In the genomic region with DNA sequence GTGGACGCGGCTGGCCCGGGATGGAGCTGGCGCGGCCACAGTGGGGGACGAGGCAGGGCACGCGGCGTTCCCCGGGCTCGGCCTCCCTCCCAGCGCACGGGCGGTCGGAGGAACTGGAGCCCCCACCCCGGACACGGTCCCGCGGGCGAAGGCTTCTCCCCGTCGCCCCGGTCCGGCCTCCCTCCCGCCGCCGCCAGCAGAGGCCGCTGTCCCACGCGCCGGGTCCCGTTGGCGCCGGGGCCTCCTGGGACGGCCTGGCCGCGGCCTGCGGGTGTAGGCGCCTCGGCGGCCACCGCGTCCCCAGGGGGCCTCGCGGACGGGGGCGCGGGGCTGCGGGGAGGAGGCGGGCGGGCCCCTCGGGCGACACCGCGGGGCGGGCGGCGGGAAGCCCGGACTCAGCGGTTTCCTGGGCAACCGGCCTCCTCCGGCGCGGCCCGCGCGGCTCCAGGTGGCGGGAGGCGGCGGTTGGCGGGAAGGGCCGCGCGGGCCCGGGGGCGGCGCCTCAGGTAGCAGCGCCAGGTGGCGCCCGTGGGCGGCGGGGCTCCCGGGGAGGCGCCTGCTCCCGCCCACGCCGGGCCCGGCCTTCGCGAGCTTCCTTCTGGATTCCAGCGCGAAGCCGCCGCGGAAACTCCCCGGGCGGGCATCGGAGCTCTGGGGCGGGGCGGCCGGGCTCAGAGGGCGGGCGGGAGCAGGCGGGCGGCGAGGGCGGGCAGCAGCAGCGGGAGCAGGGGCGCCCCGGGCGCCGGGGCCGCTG, we compare ENCODE assay signal across 8 cellular contexts. TPM values are rescaled to one million over a fixed set of nuclear protein-coding genes. Genes with fewer than 3 reads are reported as not detected.
A peak's percentile ranks its signal among the peaks of the same experiment; 100 is the strongest.
DNase-seq lines count a peak whose midpoint lies in the region; ATAC-seq lines count a peak whose summit lies in the region.

No MANE protein-coding gene starts in this region.

- peak overlapping the region in 1 of 2 experiments; percentile 23 for H2BK12ac ChIP-seq in mesenchymal stem cell (ENCODE audit: low read length in 2 of 2)

- ATAC-seq in GM18868 (IDR thresholded peaks at IDR 0.05; ENCODE audit: unreplicated experiment) = peak; percentile 74
- ATAC-seq in HG03097 (IDR thresholded peaks at IDR 0.05; ENCODE audit: low FRiP score, unreplicated experiment) = peak; percentile 66
- ATAC-seq in activated CD8-positive, alpha-beta T cell treated with anti-CD3 and anti-CD28 coated beads, Interleukin-2, amount 10 ng/mL, durations not matched to agents 7 days and 5 days = peak; percentile 85

- no peak overlapping the region for H2BK5ac ChIP-seq in mesenchymal stem cell (ENCODE audit: low read depth, low read length, poor library complexity, severe bottlenecking)

- H3K14ac ChIP-seq in mesenchymal stem cell (ENCODE audit: low read length in 2 of 2) = no peak overlapping the region

- peak overlapping the region; percentile 11 for H3K27ac ChIP-seq in effector memory CD4-positive, alpha-beta T cell (ENCODE audit: insufficient read depth, low read length, poor library complexity, severe bottlenecking)
- H3K27ac ChIP-seq in mesenchymal stem cell (ENCODE audit: low read length, poor library complexity, severe bottlenecking) = no peak overlapping the region

- H2AK5ac ChIP-seq in mesenchymal stem cell (ENCODE audit: low read length, severe bottlenecking) = no peak overlapping the region

- DNase-seq in AG20443 (ENCODE audit: low spot score) (peak; percentile 96), NCI-H226 (peak; percentile 78), mesenchymal stem cell (peak; percentile 64)
- peak; percentile 71 for DNase-seq in activated CD8-positive, alpha-beta T cell treated with anti-CD3 and anti-CD28 coated beads, Interleukin-2, amount 10 ng/mL, durations not matched to agents 7 days and 5 days
- DNase-seq in effector memory CD4-positive, alpha-beta T cell = peak; percentile 76 to 81 (median 80)
- DNase-seq in stimulated activated CD8-positive, alpha-beta memory T cell treated with anti-CD3 and anti-CD28 coated beads, Interleukin-15, amount 100 ng/mL, for 1 hour (ENCODE audit: low read depth) = peak; percentile 57

- H2AFZ ChIP-seq in mesenchymal stem cell (ENCODE audit: low read depth, low read length) = peak overlapping the region; percentile 84

- H3K4me3 ChIP-seq in effector memory CD4-positive, alpha-beta T cell (ENCODE audit: insufficient read depth, low read depth, low read length, poor library complexity, severe bottlenecking) = peak overlapping the region; percentile 42
- peak overlapping the region; percentile 52 to 71 for H3K4me3 ChIP-seq in mesenchymal stem cell (ENCODE audit: insufficient read depth in 1 of 2, low read depth in 1 of 2, low read length in 2 of 2)

- CTCF ChIA-PET in activated CD8-positive, alpha-beta T cell treated with anti-CD3 and anti-CD28 coated beads, Interleukin-2, amount 10 ng/mL, durations not matched to agents 7 days and 5 days (lab: Charles Lee) = interaction anchor here (0.7 to 6.1 kb wide), 9 partner anchors 22 to 185 kb away, joined by 3 to 41 read pairs (median 3); a partner anchor contains a TSS

- peak overlapping the region; percentile 61 for H3K4me2 ChIP-seq in mesenchymal stem cell (ENCODE audit: low read length, poor library complexity, severe bottlenecking)

- H4K91ac ChIP-seq in mesenchymal stem cell (ENCODE audit: low read length) = peak overlapping the region; percentile 31

- no peaks in the 10 kb centered on the region for H3K79me1 ChIP-seq in mesenchymal stem cell (replicated peaks; ENCODE audit: low read length, poor library complexity, severe bottlenecking)

- H3K4me1 ChIP-seq in effector memory CD4-positive, alpha-beta T cell (ENCODE audit: control insufficient read depth, insufficient read depth, low read length, poor library complexity, severe bottlenecking) = peaks cover 9% of the 10 kb centered on the region
- H3K4me1 ChIP-seq in mesenchymal stem cell (ENCODE audit: control insufficient read depth, insufficient read depth, low read depth, low read length) = peaks cover 17% of the 10 kb centered on the region

- H3K9me3 ChIP-seq in effector memory CD4-positive, alpha-beta T cell (ENCODE audit: control insufficient read depth, low read length) = no peaks in the 10 kb centered on the region
- no peaks in the 10 kb centered on the region for H3K9me3 ChIP-seq in mesenchymal stem cell (ENCODE audit: control insufficient read depth, low read length)

- 3% methylated on average over 59 of the region's 113 CpGs for WGBS in mesenchymal stem cell

- peak overlapping the region; percentile 96 for H4K8ac ChIP-seq in mesenchymal stem cell (ENCODE audit: low read length)

- H3K27me3 Mint-ChIP-seq in activated CD8-positive, alpha-beta T cell treated with anti-CD3 and anti-CD28 coated beads, Interleukin-2, amount 10 ng/mL, durations not matched to agents 7 days and 5 days (ENCODE audit: low read depth) = peaks cover 2% of the 10 kb centered on the region

- no peaks in the 10 kb centered on the region for H3K27me3 ChIP-seq in effector memory CD4-positive, alpha-beta T cell (replicated peaks; ENCODE audit: control insufficient read depth, insufficient read depth, low read length, poor library complexity, severe bottlenecking)
- peaks cover 0 to 14% of the 10 kb centered on the region in 2 experiments for H3K27me3 ChIP-seq in mesenchymal stem cell (ENCODE audit: control insufficient read depth in 1 of 2, insufficient read depth in 1 of 2, low read length in 2 of 2)

- H3K18ac ChIP-seq in mesenchymal stem cell (ENCODE audit: low read depth in 1 of 2, low read length in 2 of 2) = peak overlapping the region; percentile 55 to 67

- no peaks in the 10 kb centered on the region for H3K9me3 Mint-ChIP-seq in activated CD8-positive, alpha-beta T cell treated with anti-CD3 and anti-CD28 coated beads, Interleukin-2, amount 10 ng/mL, durations not matched to agents 7 days and 5 days (ENCODE audit: insufficient read depth)

- peaks cover 12% of the 10 kb centered on the region for H3K4me1 Mint-ChIP-seq in activated CD8-positive, alpha-beta T cell treated with anti-CD3 and anti-CD28 coated beads, Interleukin-2, amount 10 ng/mL, durations not matched to agents 7 days and 5 days (ENCODE audit: low read depth)

- no peak overlapping the region for H3K27ac Mint-ChIP-seq in activated CD8-positive, alpha-beta T cell treated with anti-CD3 and anti-CD28 coated beads, Interleukin-2, amount 10 ng/mL, durations not matched to agents 7 days and 5 days

- peak overlapping the region; percentile 30 for H2BK120ac ChIP-seq in mesenchymal stem cell (ENCODE audit: low read depth, low read length)

- POLR2A ChIA-PET in activated CD8-positive, alpha-beta T cell treated with anti-CD3 and anti-CD28 coated beads, Interleukin-2, amount 10 ng/mL, durations not matched to agents 7 days and 5 days (lab: Charles Lee) = interaction anchor here (0.9 to 1.5 kb wide), 2 partner anchors 17 to 26 kb away, joined by 3 read pairs; a partner anchor contains a TSS

- H3K4ac ChIP-seq in mesenchymal stem cell (ENCODE audit: low read depth in 1 of 2, low read length in 2 of 2) = peak overlapping the region in 1 of 2 experiments; percentile 44

- H2BK15ac ChIP-seq in mesenchymal stem cell (ENCODE audit: low read depth, poor library complexity, severe bottlenecking) = peak overlapping the region; percentile 84

- H3K23ac ChIP-seq in mesenchymal stem cell (ENCODE audit: low read length in 2 of 2) = no peak overlapping the region

- no peaks in the 10 kb centered on the region for H3K36me3 Mint-ChIP-seq in activated CD8-positive, alpha-beta T cell treated with anti-CD3 and anti-CD28 coated beads, Interleukin-2, amount 10 ng/mL, durations not matched to agents 7 days and 5 days (ENCODE audit: low read depth)

- no peaks in the 10 kb centered on the region for H3K36me3 ChIP-seq in effector memory CD4-positive, alpha-beta T cell (ENCODE audit: control insufficient read depth, insufficient read depth, low read length)
- no peaks in the 10 kb centered on the region for H3K36me3 ChIP-seq in mesenchymal stem cell (ENCODE audit: control insufficient read depth in 1 of 2, insufficient read depth in 2 of 2, low read depth in 1 of 2, low read length in 2 of 2)

- no peak overlapping the region for H3K4me3 Mint-ChIP-seq in activated CD8-positive, alpha-beta T cell treated with anti-CD3 and anti-CD28 coated beads, Interleukin-2, amount 10 ng/mL, durations not matched to agents 7 days and 5 days

- H3K9ac ChIP-seq in mesenchymal stem cell (ENCODE audit: low read length) = peak overlapping the region; percentile 76

RNA-seq across cellular contexts. Expression of a gene that starts 26.7 kb away (rescaled TPM):
- total RNA-seq in activated CD8-positive, alpha-beta T cell treated with anti-CD3 and anti-CD28 coated beads, Interleukin-2, amount 10 ng/mL, durations not matched to agents 7 days and 5 days = 1 to 10 TPM; 7.6 to 8.2 TPM
- polyA plus RNA-seq in mesenchymal stem cell (2013, experiment 1 of 2) = 2.9 TPM
- polyA plus RNA-seq in mesenchymal stem cell (2013, experiment 2 of 2) = 3.2 TPM

RNA-seq across cellular contexts. Expression of a gene that starts 34.2 kb away (rescaled TPM):
- 1 to 10 TPM in 1 of 2 experiments, under 1 TPM in 1; 0.81 to 1.9 TPM for total RNA-seq in activated CD8-positive, alpha-beta T cell treated with anti-CD3 and anti-CD28 coated beads, Interleukin-2, amount 10 ng/mL, durations not matched to agents 7 days and 5 days
- 1.0 TPM for polyA plus RNA-seq in mesenchymal stem cell (2013, experiment 1 of 2)
- polyA plus RNA-seq in mesenchymal stem cell (2013, experiment 2 of 2) = 1.2 TPM
